ENCODE assay signal across 26 cellular contexts in the genomic region with DNA sequence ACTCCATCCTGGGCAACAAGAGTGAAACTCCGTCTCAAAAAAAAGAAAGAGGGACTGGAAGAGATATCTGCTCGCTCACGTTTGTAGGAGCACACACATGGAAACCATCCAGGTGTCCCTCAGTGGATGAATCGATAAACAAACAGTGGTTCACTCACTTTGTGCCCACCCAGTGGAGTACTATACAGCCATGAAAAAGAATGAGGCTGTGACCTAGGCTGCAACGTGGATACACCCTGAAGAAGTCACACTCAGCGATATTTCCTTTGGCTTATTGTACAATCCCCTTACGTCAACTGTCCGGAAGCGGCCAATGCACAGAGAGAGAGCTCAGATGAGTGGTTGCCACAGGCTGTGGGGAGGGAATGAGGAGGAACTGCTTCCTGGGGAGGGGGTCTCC.
"Had no signal": no experiment of that assay in that cellular context is flagged by ENCODE, and none has a peak within 500 bp of the region (broad histone marks: within the 10 kb centered on the region; RNA-seq: fewer than 3 reads in every experiment).

No MANE protein-coding gene starts in this region.

- DNase-seq: effector memory CD8-positive, alpha-beta T cell; hypothalamus; immature natural killer cell; islet precursor cell; left ventricle myocardium superior; natural killer cell; occipital lobe; pancreas; retina; right lobe of liver; stimulated activated CD4-positive, alpha-beta T cell treated with anti-CD3 and anti-CD28 coated beads, Interleukin-12 subunit alpha, Interleukin-12 subunit beta, amount 100 ng/mL, for 4 hours; stimulated activated CD4-positive, alpha-beta T cell treated with anti-CD3 and anti-CD28 coated beads, Interleukin-1b, Interleukin-23, amount 100 ng/mL, for 48 hours; stimulated activated CD4-positive, alpha-beta T cell treated with anti-CD3 and anti-CD28 coated beads, Interleukin-4, amount 100 ng/mL, for 1 hour; stimulated activated CD8-positive, alpha-beta memory T cell treated with anti-CD3 and anti-CD28 coated beads, Interleukin-4, amount 100 ng/mL, for 48 hours; stimulated activated naive CD4-positive, alpha-beta T cell; stimulated activated naive CD8-positive, alpha-beta T cell treated with anti-CD3 and anti-CD28 coated beads, Interleukin-15, amount 100 ng/mL, for 72 hours; transverse colon; upper lobe of right lung; uterus had no signal

- H3K4me2 ChIP-seq: smooth muscle cell had no signal

- H3K4me1 Mint-ChIP-seq: immature natural killer cell; memory B cell; natural killer cell; stimulated activated naive CD8-positive, alpha-beta T cell treated with anti-CD3 and anti-CD28 coated beads, Interleukin-15, amount 100 ng/mL, for 72 hours had no signal

- H3K9me3 ChIP-seq: pancreas, right lobe of liver, transverse colon, upper lobe of right lung, uterus had no signal

- H3K27me3 ChIP-seq: pancreas, right lobe of liver, suprapubic skin, transverse colon, upper lobe of right lung, uterus had no signal

- H3K4me3 Mint-ChIP-seq: effector memory CD8-positive, alpha-beta T cell; immature natural killer cell; memory B cell; natural killer cell; stimulated activated naive CD8-positive, alpha-beta T cell treated with anti-CD3 and anti-CD28 coated beads, Interleukin-15, amount 100 ng/mL, for 72 hours had no signal

- H3K36me3 ChIP-seq: pancreas, right lobe of liver, suprapubic skin, transverse colon, upper lobe of right lung, uterus had no signal

- H3K27ac Mint-ChIP-seq: effector memory CD8-positive, alpha-beta T cell; immature natural killer cell; memory B cell; natural killer cell; stimulated activated naive CD8-positive, alpha-beta T cell treated with anti-CD3 and anti-CD28 coated beads, Interleukin-15, amount 100 ng/mL, for 72 hours had no signal

- FAIRE-seq: endometrium, frontal cortex, pancreas had no signal

- H3K4me3 ChIP-seq: coronary artery, lung, pancreas, right lobe of liver, smooth muscle cell, suprapubic skin, transverse colon, upper lobe of right lung, uterus had no signal

- H3K27ac ChIP-seq: coronary artery, pancreas, right lobe of liver, suprapubic skin, transverse colon, upper lobe of right lung, uterus had no signal

- H3K4me1 ChIP-seq: pancreas, right lobe of liver, suprapubic skin, transverse colon, upper lobe of right lung, uterus had no signal

- H3K36me3 Mint-ChIP-seq: immature natural killer cell, natural killer cell had no signal

- H3K27me3 Mint-ChIP-seq: effector memory CD8-positive, alpha-beta T cell; memory B cell; stimulated activated naive CD8-positive, alpha-beta T cell treated with anti-CD3 and anti-CD28 coated beads, Interleukin-15, amount 100 ng/mL, for 72 hours had no signal

- ATAC-seq: effector memory CD8-positive, alpha-beta T cell; left ventricle myocardium superior; natural killer cell; pancreas; right lobe of liver; stimulated activated naive CD8-positive, alpha-beta T cell treated with anti-CD3 and anti-CD28 coated beads, Interleukin-15, amount 100 ng/mL, for 72 hours; upper lobe of right lung had no signal
